Comparison of ENCODE assay signal across 13 cellular contexts in genomic region chr13:111161601-111162600, GRCh38. TPM values are rescaled to one million over a fixed set of nuclear protein-coding genes. Genes with fewer than 3 reads are reported as not detected.
A peak's percentile ranks its signal among the peaks of the same experiment; 100 is the strongest.
DNase-seq lines count a peak whose midpoint lies in the region; ATAC-seq and TF ChIP-seq lines count a peak whose summit lies in the region.
"Had no signal": no experiment of that assay in that cellular context is flagged by ENCODE, and none has a peak within 500 bp of the region (broad histone marks: within the 10 kb centered on the region; RNA-seq: fewer than 3 reads in every experiment).

No MANE protein-coding gene starts in this region.

- H3K9me2 ChIP-seq in MM.1S (replicated peaks; ENCODE audit: insufficient read depth, low read length) = no peaks in the 10 kb centered on the region
- no peaks in the 10 kb centered on the region for H3K9me2 ChIP-seq in GM23248 (ENCODE audit: insufficient read depth)

- TF ChIP-seq CTCF in MM.1S (IDR thresholded peaks at IDR 0.05; ENCODE audit: low read length) = no peak
- no peak for TF ChIP-seq CTCF in GM13977 (IDR thresholded peaks at IDR 0.05; ENCODE audit: extremely low read depth, insufficient read depth, missing control alignments)

- ATAC-seq in GM19351 (IDR thresholded peaks at IDR 0.05; ENCODE audit: unreplicated experiment) = peak; percentile 41
- ATAC-seq in HG02678 (IDR thresholded peaks at IDR 0.05; ENCODE audit: unreplicated experiment) = peak; percentile 37
- ATAC-seq: heart left ventricle had no signal

- H3K27ac ChIP-seq in MM.1S (ENCODE audit: low read length) (peak overlapping the region; percentile 50; the same call in 1 of the 2 replicates), GM23248 (no peak overlapping the region)
- H3K27ac ChIP-seq: heart left ventricle had no signal

- DNase-seq in MM.1S (no peak), DMS 273 treated with DMSO at 0.1 percent for 48 hours (lab: John Stamatoyannopoulos, UW) (no peak), NCI-H2081 treated with DMSO at 0.1 percent for 48 hours (lab: John Stamatoyannopoulos, UW) (no peak), GM23248 (no peak), GM13977 (ENCODE audit: low spot score) (no peak)
- DNase-seq: activated CD8-positive, alpha-beta memory T cell treated with anti-CD3 and anti-CD28 coated beads, Interleukin-2, amount 50 U/mL, for 48 hours; endodermal cell; heart left ventricle; mesenchymal stem cell; NK-92 treated with Interleukin-12 subunit alpha and Interleukin-12 subunit beta, amount 100 ng/mL, for 24 hours; thyroid gland had no signal

- no peak overlapping the region for H3K9ac ChIP-seq in MM.1S (ENCODE audit: low read length)
- no peak overlapping the region for H3K9ac ChIP-seq in GM23248

- 0 out of 2 replicates have a peak, but pooled peaks cover 6% of the 10 kb centered on the region for H3F3A ChIP-seq in MM.1S (ENCODE audit: insufficient read depth, low read length)
- no peaks in the 10 kb centered on the region for H3F3A ChIP-seq in GM23248 (ENCODE audit: insufficient read depth)

- in situ Hi-C loops in GM23248 (cut with MboI) = no loop called here
- in situ Hi-C loops in GM13977 (cut with MboI; ENCODE audit: low pct_unique_long_range_greater_than_20kb, low sequenced_read_pairs, unreplicated experiment) = no loop called here

- H3K36me3 ChIP-seq in MM.1S (replicated peaks; ENCODE audit: insufficient read depth, low read length) (no peaks in the 10 kb centered on the region), GM23248 (ENCODE audit: low read depth) (peaks cover 7% of the 10 kb centered on the region; the same call in 1 of the 2 replicates)
- H3K36me3 ChIP-seq: thyroid gland had no signal

- H2AFZ ChIP-seq in MM.1S (ENCODE audit: low read length) (no peak overlapping the region), GM23248 (no peak overlapping the region)

- H3K4me2 ChIP-seq in MM.1S (ENCODE audit: low read depth, low read length) = peak overlapping the region; percentile 53; the same call in 1 of the 2 replicates
- H3K4me2 ChIP-seq in GM23248 (ENCODE audit: unreplicated experiment) = no peak overlapping the region

- H3K4me3 ChIP-seq in MM.1S (ENCODE audit: low read length) (no peak overlapping the region), GM23248 (no peak overlapping the region)
- H3K4me3 ChIP-seq: heart left ventricle, thyroid gland had no signal

- H3K27me3 ChIP-seq in MM.1S (replicated peaks; ENCODE audit: insufficient read depth, low read length) (no peaks in the 10 kb centered on the region), GM23248 (replicated peaks; ENCODE audit: insufficient read depth) (no peaks in the 10 kb centered on the region)
- H3K27me3 ChIP-seq: heart left ventricle, thyroid gland had no signal

- H3K4me1 ChIP-seq in MM.1S (ENCODE audit: low read length) = peaks cover 19% of the 10 kb centered on the region
- H3K4me1 ChIP-seq in GM23248 (ENCODE audit: insufficient read depth) = peaks cover under 1% of the 10 kb centered on the region; the same call in 1 of the 2 replicates

- no peaks in the 10 kb centered on the region for H4K20me1 ChIP-seq in MM.1S (ENCODE audit: insufficient read depth, low read length)
- H4K20me1 ChIP-seq in GM23248 (ENCODE audit: insufficient read depth) = peaks cover 19% of the 10 kb centered on the region; the same call in 1 of the 2 replicates

- H3K79me2 ChIP-seq in MM.1S (ENCODE audit: low read length) (peaks cover 97% of the 10 kb centered on the region), GM23248 (ENCODE audit: insufficient read depth) (peaks cover 100% of the 10 kb centered on the region)

- no peaks in the 10 kb centered on the region for H3K9me3 ChIP-seq in MM.1S (replicated peaks; ENCODE audit: insufficient read depth, low read length)
- no peaks in the 10 kb centered on the region for H3K9me3 ChIP-seq in GM23248 (ENCODE audit: low read depth)
- H3K9me3 ChIP-seq: heart left ventricle, thyroid gland had no signal

- 72 to 77% methylated on average over 5 of the region's 5 CpGs for WGBS in GM23248 (ENCODE audit: low coverage in 1 of 2, low lambda C conversion rate in 2 of 2, missing lambda C conversion rate in 2 of 2), 2 experiments

RNA-seq across cellular contexts. Expression of gene ARHGEF7, which starts 46.8 kb away (rescaled TPM):
- total RNA-seq in GM23248 (2014; rRNA removed; shearing (Covaris generic)) = 19.0 and 29.5 TPM in 2 replicates
- polyA plus RNA-seq in GM23248 (2016; fragmentation: Nextera tagmentation; extraction: Ambion mirVana) = 19.7 and 23.0 TPM in 2 replicates
